8 cellular contexts compared by ENCODE assay signal in the genomic region with DNA sequence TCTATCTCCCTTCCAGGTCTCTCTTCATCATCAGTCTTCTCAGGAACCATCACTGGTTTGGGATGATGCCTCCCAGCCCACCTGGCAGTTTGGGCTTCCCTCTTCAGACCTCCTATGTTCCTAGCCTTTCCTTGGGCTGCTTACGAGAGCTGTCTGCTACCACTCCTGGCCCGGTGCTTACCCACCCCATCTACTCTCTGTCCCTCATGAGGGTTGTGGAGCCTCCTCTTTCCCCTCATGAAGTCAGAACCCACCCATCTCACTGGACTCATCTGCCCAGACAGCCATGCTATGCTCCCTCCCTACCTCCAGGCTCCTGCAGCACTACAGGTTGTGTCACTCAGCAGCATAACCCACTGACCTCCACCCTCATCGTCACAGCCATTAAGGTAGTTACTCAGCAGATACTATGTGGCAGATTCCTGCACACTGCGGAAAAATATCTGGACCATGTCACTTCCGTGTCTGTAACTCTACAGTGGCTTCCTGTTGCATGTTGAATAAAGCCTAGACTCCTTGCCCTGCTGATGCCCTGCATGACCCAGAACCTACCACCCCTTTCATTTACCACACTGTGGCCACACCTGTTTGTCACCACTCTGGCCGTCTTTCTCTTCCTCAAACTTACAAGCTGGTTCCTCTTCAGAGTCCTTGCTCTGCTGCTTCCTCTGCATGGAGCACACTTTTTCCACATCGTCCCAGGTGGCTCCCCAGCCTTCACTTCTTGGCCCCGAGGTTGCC. TPM values are rescaled to one million over a fixed set of nuclear protein-coding genes. Genes with fewer than 3 reads are reported as not detected.
DNase-seq lines count a peak whose midpoint lies in the region; ATAC-seq, FAIRE-seq and TF ChIP-seq lines count a peak whose summit lies in the region.

No MANE protein-coding gene starts in this region.

- H3K9ac ChIP-seq in K562 (ENCODE audit: insufficient read depth in 1 of 2, low read depth in 2 of 2, low read length in 2 of 2): peak overlapping the region in 1 of 2 experiments; percentile 98; a peak in 1 of 4 replicates

- H3K4me3 ChIP-seq in DOHH2 (ENCODE audit: low read length) (peak overlapping the region; percentile 79), K562 (no peak overlapping the region)

- H3K9me1 ChIP-seq in K562 (ENCODE audit: control insufficient read depth, insufficient read depth, low read length): peaks cover 7% of the 10 kb centered on the region

- H3K79me2 ChIP-seq in DOHH2 (ENCODE audit: control insufficient read depth, low read length): peaks cover 76% of the 10 kb centered on the region
- H3K79me2 ChIP-seq in K562 (ENCODE audit: control insufficient read depth, insufficient read depth, low read length): peaks cover 41% of the 10 kb centered on the region

- H3K4me3 Mint-ChIP-seq in stimulated activated naive B cell treated with anti-CD40 and anti-IgM and Interleukin-4, amounts not matched to agents 10 μg/mL and 1 μg/mL and 100 μg/mL, for 72 hours: peak overlapping the region; percentile 87 to 91

- H3K9me3 ChIP-seq in DOHH2 (ENCODE audit: control insufficient read depth, insufficient read depth, low read length): no peaks in the 10 kb centered on the region
- H3K9me3 ChIP-seq in KOPT-K1 (ENCODE audit: insufficient read depth, low read length, poor library complexity, severe bottlenecking): no peaks in the 10 kb centered on the region
- no peaks in the 10 kb centered on the region for H3K9me3 ChIP-seq in K562 (replicated peaks; ENCODE audit: control insufficient read depth, insufficient read depth, low read depth, low read length)

- no peak for TF ChIP-seq EP300 in K562 (IDR thresholded peaks at IDR 0.05; ENCODE audit: low read length)

- H3K27me3 Mint-ChIP-seq in stimulated activated naive B cell treated with anti-CD40 and anti-IgM and Interleukin-4, amounts not matched to agents 10 μg/mL and 1 μg/mL and 100 μg/mL, for 72 hours: no peaks in the 10 kb centered on the region

- in situ Hi-C loops in K562 (cut with MboI): no loop called here

- H3K27me3 ChIP-seq in DOHH2 (ENCODE audit: control insufficient read depth, low read length) (no peaks in the 10 kb centered on the region), K562 (ENCODE audit: control insufficient read depth in 2 of 2, insufficient read depth in 2 of 2, low read length in 2 of 2) (no peaks in the 10 kb centered on the region)

- H4K20me1 ChIP-seq in DOHH2 (ENCODE audit: control insufficient read depth, insufficient read depth, low read depth, low read length) (peaks cover 19% of the 10 kb centered on the region), K562 (replicated peaks; ENCODE audit: control insufficient read depth, insufficient read depth, low read length) (peaks cover 12% of the 10 kb centered on the region; the same call in 1 of the 2 replicates)

- peaks cover 42 to 43% of the 10 kb centered on the region in 2 donors for H3K36me3 Mint-ChIP-seq in stimulated activated naive B cell treated with anti-CD40 and anti-IgM and Interleukin-4, amounts not matched to agents 10 μg/mL and 1 μg/mL and 100 μg/mL, for 72 hours

- intact Hi-C loops in K562 (cut with micrococcal nuclease): no loop called here

- H3F3A ChIP-seq in DOHH2 (ENCODE audit: control insufficient read depth, insufficient read depth): peaks cover 29% of the 10 kb centered on the region

- WGBS in K562 (ENCODE audit: insufficient coverage, low coverage, missing lambda C conversion rate): 55% methylated on average over 8 of the region's 8 CpGs

- CTCF ChIA-PET in K562 (lab: Yijun Ruan, JAX; ENCODE audit: low intra/inter-chr PET ratio): no interaction called here

- peaks cover 46 to 69% of the 10 kb centered on the region in 2 donors for H3K4me1 Mint-ChIP-seq in stimulated activated naive B cell treated with anti-CD40 and anti-IgM and Interleukin-4, amounts not matched to agents 10 μg/mL and 1 μg/mL and 100 μg/mL, for 72 hours

- H3K27ac Mint-ChIP-seq in stimulated activated naive B cell treated with anti-CD40 and anti-IgM and Interleukin-4, amounts not matched to agents 10 μg/mL and 1 μg/mL and 100 μg/mL, for 72 hours: peak overlapping the region; percentile 98

- FAIRE-seq in K562 (lab: Jason Lieb, UNC): no peak

- H3K9me2 ChIP-seq in DOHH2 (replicated peaks; ENCODE audit: control insufficient read depth, low read length): no peaks in the 10 kb centered on the region

- no peak for TF ChIP-seq RAD21 in K562 (CRISPR knock-in tag; conservative IDR thresholded peaks at IDR 0.05 in 1 of 2, IDR thresholded peaks at IDR 0.05 in 1 of 2)

- ATAC-seq in GM21390 (IDR thresholded peaks at IDR 0.05; ENCODE audit: unreplicated experiment): peak; percentile 55
- ATAC-seq in K562: peak; percentile 25
- peak; percentile 91 to 92 for ATAC-seq in stimulated activated naive B cell treated with anti-CD40 and anti-IgM and Interleukin-4, amounts not matched to agents 10 μg/mL and 1 μg/mL and 100 μg/mL, for 72 hours (replicated peaks)

- TF ChIP-seq CTCF in DOHH2 (IDR thresholded peaks at IDR 0.05; ENCODE audit: low read depth, low read length, poor library complexity, severe bottlenecking) (no peak), K562 (IDR thresholded peaks at IDR 0.05 in 2 of 3, conservative IDR thresholded peaks at IDR 0.05 in 1 of 3; ENCODE audit: insufficient read depth in 2 of 3, low read depth in 1 of 3, low read length in 3 of 3) (no peak)

- POLR2A ChIA-PET in K562 (lab: Yijun Ruan, JAX): interaction anchor here (0.6 kb wide), 1 partner anchor 14 kb away, joined by 3 read pairs; no protein-coding TSS in a partner anchor

- DNase-seq in K562 (ENCODE audit: extremely low read depth in 1 of 4, low spot score in 3 of 4): peak in 3 of 4 experiments; percentile 9 to 43 (median 34)
- DNase-seq in stimulated activated naive B cell treated with anti-CD40 and anti-IgM and Interleukin-4, amounts not matched to agents 10 μg/mL and 1 μg/mL and 100 μg/mL, for 72 hours: peak; percentile 81
- no peak for DNase-seq in NCI-H1092 (lab: John Stamatoyannopoulos, UW)
- DNase-seq in GOT3 (lab: John Stamatoyannopoulos, UW): no peak
- no peak for DNase-seq in stimulated activated CD4-positive, alpha-beta T cell treated with anti-CD3 and anti-CD28 coated beads, Interleukin-4, amount 100 ng/mL, for 24 hours

- no TSS peak for BruUV-seq in K562 (replicated peaks; lab: Mats Ljungman, UMichigan)

- H3K36me3 ChIP-seq in DOHH2 (ENCODE audit: control insufficient read depth, low read length) (peaks cover 63% of the 10 kb centered on the region), KOPT-K1 (ENCODE audit: insufficient read depth, low read length) (peaks cover 54% of the 10 kb centered on the region), K562 (ENCODE audit: control insufficient read depth, insufficient read depth, low read length) (peaks cover 40% of the 10 kb centered on the region; the same call in 2 of the 3 replicates)

- no peak for TF ChIP-seq POLR2A in K562 (conservative IDR thresholded peaks at IDR 0.05)

- H3K4me2 ChIP-seq in DOHH2 (ENCODE audit: low read length) (peak overlapping the region; percentile 97), K562 (ENCODE audit: insufficient read depth, low read length) (peak overlapping the region; percentile 39)

- H3K4me1 ChIP-seq in DOHH2 (ENCODE audit: control insufficient read depth, low read length) (peaks cover 40% of the 10 kb centered on the region), K562 (replicated peaks in 1 of 2; ENCODE audit: control insufficient read depth in 2 of 2, insufficient read depth in 2 of 2, low read length in 2 of 2) (peaks cover 14 to 26% of the 10 kb centered on the region in 2 experiments; a peak in 4 of 5 replicates)

- no peak overlapping the region for H2AFZ ChIP-seq in K562 (ENCODE audit: low read depth, low read length)

- no peaks in the 10 kb centered on the region for H3K9me3 Mint-ChIP-seq in stimulated activated naive B cell treated with anti-CD40 and anti-IgM and Interleukin-4, amounts not matched to agents 10 μg/mL and 1 μg/mL and 100 μg/mL, for 72 hours

- peak overlapping the region; percentile 83 for H3K27ac ChIP-seq in DOHH2 (ENCODE audit: low read depth, low read length)
- H3K27ac ChIP-seq in KOPT-K1 (ENCODE audit: low read depth, low read length, poor library complexity, severe bottlenecking): peak overlapping the region; percentile 79
- H3K27ac ChIP-seq in K562 (ENCODE audit: extremely low read depth, low read depth, low read length): no peak overlapping the region; the same call in 2 of the 3 replicates

RNA-seq across cellular contexts. Expression of gene DBNL, which starts 2.0 kb away (rescaled TPM):
- total RNA-seq in K562 (2011; cell fraction: chromatin; rRNA removed; ENCODE audit: low replicate concordance): 42.0 and 115 TPM in 2 replicates
- 55.1 and 55.4 TPM in 2 replicates for total RNA-seq in K562 (2011; cell fraction: nucleolus; rRNA removed)
- 42.4 and 48.7 TPM in 2 replicates for total RNA-seq in K562 (2011; cell fraction: nucleoplasm; rRNA removed)
- total RNA-seq in K562 (2014; rRNA removed): 61.5 and 65.1 TPM in 2 replicates
- 17.5 and 21.2 TPM in 2 replicates for total RNA-seq in K562 (2014; rRNA removed; fragmentation: Illumina TruSeq; extraction: Trizol)
- 36.9 and 38.9 TPM in 2 replicates for total RNA-seq in K562 (2015; rRNA removed; fragmentation: Illumina TruSeq; extraction: Trizol)
- 51.5 and 57.7 TPM in 2 replicates for total RNA-seq in K562 (2021)
- polyA plus RNA-seq in K562 (2011; rRNA removed): 32.4 and 35.0 TPM in 2 replicates
- polyA plus RNA-seq in K562 (2011; cell fraction: cytosol; rRNA removed): 41.3 and 70.1 TPM in 2 replicates
- polyA plus RNA-seq in K562 (2011; cell fraction: nucleus; rRNA removed): 44.0 and 49.7 TPM in 2 replicates
- 47.8 and 50.1 TPM in 2 replicates for polyA plus RNA-seq in K562 (2012)
- 52.1 and 58.2 TPM in 2 replicates for polyA plus RNA-seq in K562 (2014; fragmentation: Illumina TruSeq; extraction: Trizol)
- 1 to 10 TPM; 1.9 to 3.7 TPM for polyA plus RNA-seq in K562 (2014; fragmentation: Nextera tagmentation; extraction: Ambion mirVana)
- polyA plus RNA-seq in K562 (2014; rRNA removed): 47.6 and 53.0 TPM in 2 replicates
- polyA minus RNA-seq in K562 (2011; rRNA and poly(A)+ RNA removed): 19.1 and 33.6 TPM in 2 replicates
- 20.9 and 23.1 TPM in 2 replicates for polyA minus RNA-seq in K562 (2011; cell fraction: cytosol; rRNA and poly(A)+ RNA removed)
- 20.3 and 26.3 TPM in 2 replicates for polyA minus RNA-seq in K562 (2011; cell fraction: nucleus; rRNA and poly(A)+ RNA removed)

RNA-seq across cellular contexts. Expression of gene PGAM2, which starts 18.9 kb away (rescaled TPM):
- total RNA-seq in K562 (2011; cell fraction: chromatin; rRNA removed; ENCODE audit: low replicate concordance): not detected in 2 replicates
- 0.50 and 0.53 TPM in 2 replicates for total RNA-seq in K562 (2011; cell fraction: nucleolus; rRNA removed)
- not detected in 2 replicates for total RNA-seq in K562 (2011; cell fraction: nucleoplasm; rRNA removed)
- total RNA-seq in K562 (2014; rRNA removed): not detected in 2 replicates
- total RNA-seq in K562 (2014; rRNA removed; fragmentation: Illumina TruSeq; extraction: Trizol): not detected in 2 replicates
- not detected in 2 replicates for total RNA-seq in K562 (2015; rRNA removed; fragmentation: Illumina TruSeq; extraction: Trizol)
- total RNA-seq in K562 (2021): not detected in 2 replicates
- polyA plus RNA-seq in K562 (2011; rRNA removed): not detected in 2 replicates
- 0.12 TPM in 1 of 2 replicates, not detected in the other for polyA plus RNA-seq in K562 (2011; cell fraction: cytosol; rRNA removed)
- polyA plus RNA-seq in K562 (2011; cell fraction: nucleus; rRNA removed): 0.14 TPM in 1 of 2 replicates, not detected in the other
- polyA plus RNA-seq in K562 (2012): not detected in 2 replicates
- polyA plus RNA-seq in K562 (2014; fragmentation: Illumina TruSeq; extraction: Trizol): not detected in 2 replicates
- polyA plus RNA-seq in K562 (2014; fragmentation: Nextera tagmentation; extraction: Ambion mirVana): not detected
- polyA plus RNA-seq in K562 (2014; rRNA removed): not detected in 2 replicates
- polyA minus RNA-seq in K562 (2011; rRNA and poly(A)+ RNA removed): not detected in 2 replicates
- not detected in 2 replicates for polyA minus RNA-seq in K562 (2011; cell fraction: cytosol; rRNA and poly(A)+ RNA removed)
- not detected in 2 replicates for polyA minus RNA-seq in K562 (2011; cell fraction: nucleus; rRNA and poly(A)+ RNA removed)

RNA-seq across cellular contexts. Expression of gene POLM, which starts 35.8 kb away (rescaled TPM):
- total RNA-seq in K562 (2011; cell fraction: chromatin; rRNA removed; ENCODE audit: low replicate concordance): 15.0 and 46.8 TPM in 2 replicates
- 28.4 and 32.0 TPM in 2 replicates for total RNA-seq in K562 (2011; cell fraction: nucleolus; rRNA removed)
- 22.1 and 23.5 TPM in 2 replicates for total RNA-seq in K562 (2011; cell fraction: nucleoplasm; rRNA removed)
- 4.1 and 6.5 TPM in 2 replicates for total RNA-seq in K562 (2014; rRNA removed)
- 1.3 and 1.9 TPM in 2 replicates for total RNA-seq in K562 (2014; rRNA removed; fragmentation: Illumina TruSeq; extraction: Trizol)
- total RNA-seq in K562 (2015; rRNA removed; fragmentation: Illumina TruSeq; extraction: Trizol): 4.2 and 4.8 TPM in 2 replicates
- total RNA-seq in K562 (2021): 8.6 and 9.9 TPM in 2 replicates
- 4.1 and 5.7 TPM in 2 replicates for polyA plus RNA-seq in K562 (2011; rRNA removed)
- polyA plus RNA-seq in K562 (2011; cell fraction: cytosol; rRNA removed): 4.9 and 8.0 TPM in 2 replicates
- polyA plus RNA-seq in K562 (2011; cell fraction: nucleus; rRNA removed): 22.0 and 33.1 TPM in 2 replicates
- 4.7 and 10.9 TPM in 2 replicates for polyA plus RNA-seq in K562 (2012)
- 3.6 and 4.1 TPM in 2 replicates for polyA plus RNA-seq in K562 (2014; fragmentation: Illumina TruSeq; extraction: Trizol)
- under 1 TPM; 0.51 to 0.70 TPM for polyA plus RNA-seq in K562 (2014; fragmentation: Nextera tagmentation; extraction: Ambion mirVana)
- polyA plus RNA-seq in K562 (2014; rRNA removed): 5.2 and 5.9 TPM in 2 replicates
- polyA minus RNA-seq in K562 (2011; rRNA and poly(A)+ RNA removed): 4.8 and 6.4 TPM in 2 replicates
- 5.9 and 23.5 TPM in 2 replicates for polyA minus RNA-seq in K562 (2011; cell fraction: cytosol; rRNA and poly(A)+ RNA removed)
- 16.4 and 23.2 TPM in 2 replicates for polyA minus RNA-seq in K562 (2011; cell fraction: nucleus; rRNA and poly(A)+ RNA removed)

RNA-seq across cellular contexts. Expression of gene SPDYE1, which starts 48.8 kb away (rescaled TPM):
- total RNA-seq in K562 (2011; cell fraction: chromatin; rRNA removed; ENCODE audit: low replicate concordance): 0.65 TPM in 1 of 2 replicates, not detected in the other
- total RNA-seq in K562 (2011; cell fraction: nucleolus; rRNA removed): not detected in 2 replicates
- total RNA-seq in K562 (2011; cell fraction: nucleoplasm; rRNA removed): not detected in 2 replicates
- not detected in 2 replicates for total RNA-seq in K562 (2014; rRNA removed)
- not detected in 2 replicates for total RNA-seq in K562 (2014; rRNA removed; fragmentation: Illumina TruSeq; extraction: Trizol)
- total RNA-seq in K562 (2015; rRNA removed; fragmentation: Illumina TruSeq; extraction: Trizol): not detected in 2 replicates
- total RNA-seq in K562 (2021): not detected in 2 replicates
- not detected in 2 replicates for polyA plus RNA-seq in K562 (2011; rRNA removed)
- polyA plus RNA-seq in K562 (2011; cell fraction: cytosol; rRNA removed): not detected in 2 replicates
- not detected in 2 replicates for polyA plus RNA-seq in K562 (2011; cell fraction: nucleus; rRNA removed)
- 0.13 and 0.18 TPM in 2 replicates for polyA plus RNA-seq in K562 (2012)
- not detected in 2 replicates for polyA plus RNA-seq in K562 (2014; fragmentation: Illumina TruSeq; extraction: Trizol)
- under 1 TPM; 0.04 to 0.10 TPM for polyA plus RNA-seq in K562 (2014; fragmentation: Nextera tagmentation; extraction: Ambion mirVana)
- polyA plus RNA-seq in K562 (2014; rRNA removed): not detected in 2 replicates
- polyA minus RNA-seq in K562 (2011; rRNA and poly(A)+ RNA removed): not detected in 2 replicates
- polyA minus RNA-seq in K562 (2011; cell fraction: cytosol; rRNA and poly(A)+ RNA removed): not detected in 2 replicates
- polyA minus RNA-seq in K562 (2011; cell fraction: nucleus; rRNA and poly(A)+ RNA removed): not detected in 2 replicates

RNA-seq across cellular contexts. Expression of gene AEBP1, which starts 57.7 kb away (rescaled TPM):
- 1.3 and 8.8 TPM in 2 replicates for total RNA-seq in K562 (2011; cell fraction: chromatin; rRNA removed; ENCODE audit: low replicate concordance)
- total RNA-seq in K562 (2011; cell fraction: nucleolus; rRNA removed): 4.2 and 6.2 TPM in 2 replicates
- 3.3 and 4.3 TPM in 2 replicates for total RNA-seq in K562 (2011; cell fraction: nucleoplasm; rRNA removed)
- 0.53 TPM in 1 of 2 replicates, not detected in the other for total RNA-seq in K562 (2014; rRNA removed)
- total RNA-seq in K562 (2014; rRNA removed; fragmentation: Illumina TruSeq; extraction: Trizol): 0.15 TPM in 1 of 2 replicates, not detected in the other
- total RNA-seq in K562 (2015; rRNA removed; fragmentation: Illumina TruSeq; extraction: Trizol): 0.36 TPM in 1 of 2 replicates, not detected in the other
- 0.78 and 0.87 TPM in 2 replicates for total RNA-seq in K562 (2021)
- polyA plus RNA-seq in K562 (2011; rRNA removed): 0.43 and 1.1 TPM in 2 replicates
- polyA plus RNA-seq in K562 (2011; cell fraction: cytosol; rRNA removed): 0.48 and 0.60 TPM in 2 replicates
- polyA plus RNA-seq in K562 (2011; cell fraction: nucleus; rRNA removed): 5.3 and 8.2 TPM in 2 replicates
- polyA plus RNA-seq in K562 (2012): 0.57 and 1.3 TPM in 2 replicates
- 0.30 and 0.69 TPM in 2 replicates for polyA plus RNA-seq in K562 (2014; fragmentation: Illumina TruSeq; extraction: Trizol)
- under 1 TPM in 1 of 2 experiments, not detected in 1; 0.04 TPM for polyA plus RNA-seq in K562 (2014; fragmentation: Nextera tagmentation; extraction: Ambion mirVana)
- polyA plus RNA-seq in K562 (2014; rRNA removed): 0.03 TPM in 1 of 2 replicates, not detected in the other
- 0.39 and 0.46 TPM in 2 replicates for polyA minus RNA-seq in K562 (2011; rRNA and poly(A)+ RNA removed)
- 1.0 and 1.8 TPM in 2 replicates for polyA minus RNA-seq in K562 (2011; cell fraction: cytosol; rRNA and poly(A)+ RNA removed)
- polyA minus RNA-seq in K562 (2011; cell fraction: nucleus; rRNA and poly(A)+ RNA removed): 0.67 and 1.1 TPM in 2 replicates

Comparison
In these comparisons a context has a peak if more than half of its experiments do, and no peak if none do; other contexts are left out.
1. ATAC-seq: peak in every context shown above with its lines; median percentile 92 in stimulated activated naive B cell treated with anti-CD40 and anti-IgM and Interleukin-4, amounts not matched to agents 10 μg/mL and 1 μg/mL and 100 μg/mL, for 72 hours; 55 in GM21390; 25 in K562.
2. DNase-seq: peak in K562 (3 of 4) and stimulated activated naive B cell treated with anti-CD40 and anti-IgM and Interleukin-4, amounts not matched to agents 10 μg/mL and 1 μg/mL and 100 μg/mL, for 72 hours (single experiment); none in NCI-H1092 (single experiment), GOT3 (single experiment) and stimulated activated CD4-positive, alpha-beta T cell treated with anti-CD3 and anti-CD28 coated beads, Interleukin-4, amount 100 ng/mL, for 24 hours (single experiment).